2 cellular contexts compared by ENCODE assay signal in genomic region chr15:69302087-69302486, GRCh38. TPM values are rescaled to one million over a fixed set of nuclear protein-coding genes. Genes with fewer than 3 reads are reported as not detected.
"Had no signal": no experiment of that assay in that cellular context is flagged by ENCODE, and none has a peak within 500 bp of the region (broad histone marks: within the 10 kb centered on the region; RNA-seq: fewer than 3 reads in every experiment).

No MANE protein-coding gene starts in this region.

RNA-seq across cellular contexts. Expression of gene PAQR5, which starts 3.4 kb away (rescaled TPM):
- polyA plus RNA-seq: naive thymus-derived CD4-positive, alpha-beta T cell; neural cell had no signal
